In genomic region chr4:70994069-70994366, GRCh38 we compare ENCODE assay signal across 8 cellular contexts. TPM values are rescaled to one million over a fixed set of nuclear protein-coding genes. Genes with fewer than 3 reads are reported as not detected.
DNase-seq lines count a peak whose midpoint lies in the region; ATAC-seq, FAIRE-seq and TF ChIP-seq lines count a peak whose summit lies in the region.

No MANE protein-coding gene starts in this region.

- no peaks in the 10 kb centered on the region for H3K27me3 ChIP-seq in thoracic aorta (replicated peaks; ENCODE audit: insufficient read depth)

- H3K27ac ChIP-seq in kidney (ENCODE audit: low read depth in 2 of 2, low read length in 2 of 2) (peak overlapping the region; percentile 39 to 69), thoracic aorta (peak overlapping the region; percentile 78 to 82)

- peaks cover 49% of the 10 kb centered on the region for H3K4me1 Mint-ChIP-seq in activated CD4-positive, alpha-beta T cell treated with anti-CD3 and anti-CD28 coated beads, Interleukin-2, amount 10 ng/mL, durations not matched to agents 7 days and 5 days

- intact Hi-C loops in kidney (cut with DNase I) = no loop called here

- TF ChIP-seq CTCF in kidney (IDR thresholded peaks at IDR 0.05; ENCODE audit: borderline replicate concordance, extremely low read depth, insufficient read depth) (no peak), thoracic aorta (IDR thresholded peaks at IDR 0.05) (no peak), GM13976 (IDR thresholded peaks at IDR 0.05; ENCODE audit: borderline replicate concordance, control extremely low read depth, extremely low read depth, insufficient read depth, missing control alignments) (no peak)

- ATAC-seq in thoracic aorta (ENCODE audit: insufficient number of reproducible peaks, low FRiP score, low read depth) = no peak

- H3K4me3 ChIP-seq in kidney (ENCODE audit: low read length in 2 of 2) (peak overlapping the region; percentile 77 to 80), thoracic aorta (peak overlapping the region; percentile 84)

- H3K4me3 Mint-ChIP-seq in activated CD4-positive, alpha-beta T cell treated with anti-CD3 and anti-CD28 coated beads, Interleukin-2, amount 10 ng/mL, durations not matched to agents 7 days and 5 days = peak overlapping the region; percentile 97

- H3K4me1 ChIP-seq in kidney (ENCODE audit: control insufficient read depth in 1 of 2, insufficient read depth in 1 of 2, low read depth in 1 of 2, low read length in 2 of 2) = peaks cover 0 to 9% of the 10 kb centered on the region in 2 donors
- H3K4me1 ChIP-seq in thoracic aorta (ENCODE audit: control insufficient read depth in 1 of 2, low read depth in 2 of 2) = peaks cover 0 to 12% of the 10 kb centered on the region in 2 donors

- H3K27ac Mint-ChIP-seq in activated CD4-positive, alpha-beta T cell treated with anti-CD3 and anti-CD28 coated beads, Interleukin-2, amount 10 ng/mL, durations not matched to agents 7 days and 5 days = peak overlapping the region; percentile 87

- FAIRE-seq in kidney (lab: Jason Lieb, UNC) = no peak

- peaks cover 48% of the 10 kb centered on the region for H3K36me3 Mint-ChIP-seq in activated CD4-positive, alpha-beta T cell treated with anti-CD3 and anti-CD28 coated beads, Interleukin-2, amount 10 ng/mL, durations not matched to agents 7 days and 5 days (ENCODE audit: low read depth)

- H3K9me3 ChIP-seq in kidney (ENCODE audit: control insufficient read depth in 1 of 2, low read length in 2 of 2) (no peaks in the 10 kb centered on the region), thoracic aorta (no peaks in the 10 kb centered on the region)

- CTCF ChIA-PET in activated CD4-positive, alpha-beta T cell treated with anti-CD3 and anti-CD28 coated beads, Interleukin-2, amount 10 ng/mL, durations not matched to agents 7 days and 5 days (lab: Charles Lee) = interaction anchor here (0.6 to 2.6 kb wide), 8 partner anchors 10 to 271 kb away, joined by 3 to 8 read pairs (median 4); partner anchors contain the start of gene GRSF1

- H3K9ac ChIP-seq in kidney (ENCODE audit: low read length in 2 of 2) = peak overlapping the region; percentile 50 to 77

- no peaks in the 10 kb centered on the region for H3K36me3 ChIP-seq in kidney (ENCODE audit: control insufficient read depth in 1 of 2, insufficient read depth in 2 of 2, low read length in 2 of 2)
- no peaks in the 10 kb centered on the region for H3K36me3 ChIP-seq in thoracic aorta

- POLR2A ChIA-PET in activated CD4-positive, alpha-beta T cell treated with anti-CD3 and anti-CD28 coated beads, Interleukin-2, amount 10 ng/mL, durations not matched to agents 7 days and 5 days (lab: Charles Lee) = interaction anchor here (0.6 kb wide), 1 partner anchor 367 kb away, joined by 3 read pairs; no protein-coding TSS in a partner anchor

- no peaks in the 10 kb centered on the region for H3K27me3 Mint-ChIP-seq in activated CD4-positive, alpha-beta T cell treated with anti-CD3 and anti-CD28 coated beads, Interleukin-2, amount 10 ng/mL, durations not matched to agents 7 days and 5 days

- in situ Hi-C loops in GM13976 (cut with MboI; ENCODE audit: low sequenced_read_pairs, unreplicated experiment) = no loop called here

- DNase-seq in activated CD4-positive, alpha-beta T cell treated with anti-CD3 and anti-CD28 coated beads, Interleukin-2, amount 10 ng/mL, durations not matched to agents 7 days and 5 days = no peak
- no peak for DNase-seq in activated CD4-positive, alpha-beta T cell treated with anti-CD3 and anti-CD28 coated beads for 1 hour
- DNase-seq in activated gamma-delta T cell treated with Interleukin-2 at 50 U/mL for 16 hours = peak; percentile 22
- no peak for DNase-seq in kidney
- no peak for DNase-seq in thoracic aorta (ENCODE audit: low spot score)
- DNase-seq in NCI-H1436 (lab: John Stamatoyannopoulos, UW) = no peak
- DNase-seq in GM13976 (ENCODE audit: low spot score) = no peak
- DNase-seq in GDM1 (lab: John Stamatoyannopoulos, UW) = no peak

- H3K9me3 Mint-ChIP-seq in activated CD4-positive, alpha-beta T cell treated with anti-CD3 and anti-CD28 coated beads, Interleukin-2, amount 10 ng/mL, durations not matched to agents 7 days and 5 days = peaks cover under 1% of the 10 kb centered on the region

RNA-seq across cellular contexts. Expression of gene DCK, which starts 0.6 kb away (rescaled TPM):
- 10 to 100 TPM; 84.1 to 93.1 TPM for total RNA-seq in activated CD4-positive, alpha-beta T cell treated with anti-CD3 and anti-CD28 coated beads, Interleukin-2, amount 10 ng/mL, durations not matched to agents 7 days and 5 days
- 15.2 TPM for total RNA-seq in kidney
- 5.5 TPM for polyA plus RNA-seq in kidney (ENCODE audit: insufficient read depth, low read depth, low replicate concordance)
- total RNA-seq in thoracic aorta = 10 to 100 TPM; 11.1 to 11.7 TPM
